Comparison of ENCODE assay signal across 7 cellular contexts in genomic region chr13:40994581-40995230, GRCh38. TPM values are rescaled to one million over a fixed set of nuclear protein-coding genes. Genes with fewer than 3 reads are reported as not detected.
DNase-seq lines count a peak whose midpoint lies in the region; ATAC-seq, FAIRE-seq and TF ChIP-seq lines count a peak whose summit lies in the region.

No MANE protein-coding gene starts in this region.

- no TSS peak for BruUV-seq in GM12878 (replicated peaks; lab: Mats Ljungman, UMichigan)

- H3K36me3 Mint-ChIP-seq in stimulated activated naive B cell treated with anti-CD40 and anti-IgM and Interleukin-4, amounts not matched to agents 10 μg/mL and 1 μg/mL and 100 μg/mL, for 72 hours: peaks cover 26 to 35% of the 10 kb centered on the region in 2 donors

- TF ChIP-seq CTCF in GM12878 (IDR thresholded peaks at IDR 0.05 in 2 of 3, conservative IDR thresholded peaks at IDR 0.05 in 1 of 3; ENCODE audit: control insufficient read depth in 2 of 3, extremely low read depth in 1 of 3, insufficient read depth in 1 of 3, low read depth in 3 of 3, low read length in 3 of 3) (no peak), ascending aorta (IDR thresholded peaks at IDR 0.05) (no peak)

- peaks cover 2 to 22% of the 10 kb centered on the region in 2 experiments; a peak in 3 of 4 replicates for H3K36me3 ChIP-seq in GM12878 (ENCODE audit: control insufficient read depth in 2 of 2, insufficient read depth in 2 of 2, low read length in 1 of 2)
- H3K36me3 ChIP-seq in ascending aorta: no peaks in the 10 kb centered on the region

- peaks cover 46 to 71% of the 10 kb centered on the region in 2 donors for H3K4me1 Mint-ChIP-seq in stimulated activated naive B cell treated with anti-CD40 and anti-IgM and Interleukin-4, amounts not matched to agents 10 μg/mL and 1 μg/mL and 100 μg/mL, for 72 hours

- peak; percentile 80 for ATAC-seq in GM19395 (IDR thresholded peaks at IDR 0.05; ENCODE audit: unreplicated experiment)
- ATAC-seq in HG03060 (IDR thresholded peaks at IDR 0.05; ENCODE audit: low read depth, unreplicated experiment): peak; percentile 49
- peak; percentile 78 for ATAC-seq in GM12878
- ATAC-seq in stimulated activated naive B cell treated with anti-CD40 and anti-IgM and Interleukin-4, amounts not matched to agents 10 μg/mL and 1 μg/mL and 100 μg/mL, for 72 hours (replicated peaks): peak; percentile 89 to 92

- no peaks in the 10 kb centered on the region for H3K9me3 Mint-ChIP-seq in stimulated activated naive B cell treated with anti-CD40 and anti-IgM and Interleukin-4, amounts not matched to agents 10 μg/mL and 1 μg/mL and 100 μg/mL, for 72 hours

- RAD21 ChIA-PET in GM12878 (lab: Charles Lee; ENCODE audit: unreplicated experiment): interaction anchor here (0.7 to 2.3 kb wide), 12 partner anchors 9 to 64 kb away, joined by 3 to 11 read pairs (median 4); partner anchors contain the start of gene ELF1

- peak overlapping the region; percentile 77 to 79 for H3K4me3 Mint-ChIP-seq in stimulated activated naive B cell treated with anti-CD40 and anti-IgM and Interleukin-4, amounts not matched to agents 10 μg/mL and 1 μg/mL and 100 μg/mL, for 72 hours

- H3K4me1 ChIP-seq in GM12878 (ENCODE audit: control insufficient read depth, insufficient read depth, low read length) (peaks cover 51% of the 10 kb centered on the region), ascending aorta (peaks cover 0 to 4% of the 10 kb centered on the region in 2 donors)

- H4K20me1 ChIP-seq in GM12878 (ENCODE audit: control insufficient read depth, insufficient read depth): no peaks in the 10 kb centered on the region; the same call in none of the 2 replicates

- H3K27ac ChIP-seq in GM12878 (ENCODE audit: control insufficient read depth, insufficient read depth) (peak overlapping the region; percentile 92), ascending aorta (no peak overlapping the region)

- POLR2A ChIA-PET in GM12878 (lab: Charles Lee): interaction anchor here (0.6 to 3.0 kb wide), 8 partner anchors 10 to 65 kb away, joined by 3 to 12 read pairs (median 4); partner anchors contain the start of gene ELF1

- WGBS in GM12878 (ENCODE audit: insufficient coverage, insufficient replicate concordance, low lambda C conversion rate, missing lambda C conversion rate): 0% methylated on average over 6 of the region's 6 CpGs

- H3K27me3 ChIP-seq in GM12878 (replicated peaks in 1 of 2; ENCODE audit: control insufficient read depth in 2 of 2, insufficient read depth in 2 of 2, low read length in 1 of 2) (no peaks in the 10 kb centered on the region), ascending aorta (no peaks in the 10 kb centered on the region)

- H3K9ac ChIP-seq in GM12878 (ENCODE audit: control insufficient read depth, insufficient read depth, low read length): peak overlapping the region; percentile 70

- FAIRE-seq in GM12878 (lab: Jason Lieb, UNC): peak; percentile 80

- CTCF ChIA-PET in GM12878 (lab: Yijun Ruan, JAX): interaction anchor here (0.9 to 13.8 kb wide), 10 partner anchors 9 to 218 kb away, joined by 3 to 160 read pairs (median 4); partner anchors contain the start of gene ELF1

- SMC1A ChIA-PET in GM12878 (lab: Charles Lee; ENCODE audit: uncharacterized antibody, unreplicated experiment): interaction anchor here (0.9 to 16.0 kb wide), 11 partner anchors 9 to 60 kb away, joined by 3 to 308 read pairs (median 6); partner anchors contain the start of gene ELF1

- DNase-seq in GM12878 (ENCODE audit: low read depth, low spot score) (no peak), T-helper 9 cell (no peak), ascending aorta (ENCODE audit: low spot score in 2 of 2) (no peak), NCI-H82 treated with DMSO at 0.1 percent for 48 hours (lab: John Stamatoyannopoulos, UW; ENCODE audit: unreplicated experiment) (no peak)
- DNase-seq in stimulated activated naive B cell treated with anti-CD40 and anti-IgM and Interleukin-4, amounts not matched to agents 10 μg/mL and 1 μg/mL and 100 μg/mL, for 72 hours: no peak

- peak overlapping the region; percentile 92 for H3K4me2 ChIP-seq in GM12878 (ENCODE audit: control insufficient read depth, insufficient read depth)

- H3K27ac Mint-ChIP-seq in stimulated activated naive B cell treated with anti-CD40 and anti-IgM and Interleukin-4, amounts not matched to agents 10 μg/mL and 1 μg/mL and 100 μg/mL, for 72 hours: peak overlapping the region; percentile 84

- in situ Hi-C loops in GM12878 (cut with MboI): no loop called here

- TF ChIP-seq RAD21 in GM12878 (IDR thresholded peaks at IDR 0.05; ENCODE audit: insufficient read depth, low read depth, low read length): 0 out of 2 replicates have a peak, but pooled peaks have one; percentile 11

- no peaks in the 10 kb centered on the region for H3K27me3 Mint-ChIP-seq in stimulated activated naive B cell treated with anti-CD40 and anti-IgM and Interleukin-4, amounts not matched to agents 10 μg/mL and 1 μg/mL and 100 μg/mL, for 72 hours

- TF ChIP-seq EP300 in GM12878 (IDR thresholded peaks at IDR 0.05; ENCODE audit: borderline replicate concordance in 1 of 2, control insufficient read depth in 1 of 2, low read depth in 2 of 2, low read length in 2 of 2): peak in 1 of 2 experiments; percentile 58; a peak in 1 of 4 replicates

- H3K4me3 ChIP-seq in GM12878 (peak overlapping the region; percentile 46), ascending aorta (no peak overlapping the region)

- peaks cover 2% of the 10 kb centered on the region for H3K9me3 ChIP-seq in GM12878 (replicated peaks; ENCODE audit: control insufficient read depth, insufficient read depth, low read length)
- no peaks in the 10 kb centered on the region for H3K9me3 ChIP-seq in ascending aorta

- peaks cover 99% of the 10 kb centered on the region for H3K79me2 ChIP-seq in GM12878 (ENCODE audit: control insufficient read depth, insufficient read depth, low read length)

- no peak overlapping the region for H2AFZ ChIP-seq in GM12878 (ENCODE audit: control insufficient read depth, low read depth, low read length)

- intact Hi-C loops in GM12878 (cut with micrococcal nuclease; ENCODE audit: unreplicated experiment) (no loop called here), ascending aorta (cut with DNase I) (no loop called here)

- TF ChIP-seq POLR2A in GM12878 (IDR thresholded peaks at IDR 0.05; ENCODE audit: low read depth, low read length): no peak

TF ChIP-seq in GM12878, 131 proteins besides CTCF, POLR2A, EP300 and RAD21 (continues in another document):
- TF ChIP-seq STAT1 (conservative IDR thresholded peaks at IDR 0.05): no peak
- TF ChIP-seq MEF2B (IDR thresholded peaks at IDR 0.05; ENCODE audit: partially characterized antibody, poor library complexity, severe bottlenecking): peak; percentile 58
- no peak for TF ChIP-seq ZNF217 (IDR thresholded peaks at IDR 0.05)
- 0 out of 3 replicates have a peak, but pooled peaks have one; percentile 25 for TF ChIP-seq POU2F2 (IDR thresholded peaks at IDR 0.05; ENCODE audit: borderline replicate concordance, low read depth, low read length)
- TF ChIP-seq SMAD5 (IDR thresholded peaks at IDR 0.05; ENCODE audit: low read depth): 0 out of 2 replicates have a peak, but pooled peaks have one; percentile 40
- peak; percentile 48 for TF ChIP-seq NR2F1 (conservative IDR thresholded peaks at IDR 0.05)
- peak; percentile 19; the same call in 1 of the 2 replicates for TF ChIP-seq RUNX3 (IDR thresholded peaks at IDR 0.05; ENCODE audit: low read length)
- no peak for TF ChIP-seq SP1 (IDR thresholded peaks at IDR 0.05; ENCODE audit: low read depth, low read length)
- no peak for TF ChIP-seq CREB1 (IDR thresholded peaks at IDR 0.05; ENCODE audit: low read depth)
- no peak for TF ChIP-seq SKIL (IDR thresholded peaks at IDR 0.05; ENCODE audit: low read depth, poor library complexity, severe bottlenecking)

RNA-seq across cellular contexts. Expression of gene ELF1, which starts 24.4 kb away (rescaled TPM):
- 78.0 and 86.2 TPM in 2 replicates for total RNA-seq in GM12878 (2013; cell fraction: nucleolus; rRNA removed)
- total RNA-seq in GM12878 (2014; rRNA removed): 45.7 and 49.2 TPM in 2 replicates
- total RNA-seq in GM12878 (2014; rRNA removed; fragmentation: Illumina TruSeq; extraction: Trizol): 55.1 and 59.4 TPM in 2 replicates
- total RNA-seq in GM12878 (2021): 70.5 and 74.2 TPM in 2 replicates
- polyA plus RNA-seq in GM12878 (2011; ENCODE audit: low read depth): 22.7 TPM
- 83.5 and 97.6 TPM in 2 replicates for polyA plus RNA-seq in GM12878 (2011; rRNA removed)
- polyA plus RNA-seq in GM12878 (2011; cell fraction: cytosol; rRNA removed): 55.7 and 60.5 TPM in 2 replicates
- polyA plus RNA-seq in GM12878 (2011; cell fraction: nucleus; rRNA removed): 49.6 and 50.3 TPM in 2 replicates
- polyA plus RNA-seq in GM12878 (2012): 35.2 and 60.8 TPM in 2 replicates
- 91.6 and 118 TPM in 2 replicates for polyA plus RNA-seq in GM12878 (2014; fragmentation: Illumina TruSeq; extraction: Trizol)
- polyA plus RNA-seq in GM12878 (2014; fragmentation: Nextera tagmentation; extraction: Ambion mirVana): 10 to 100 TPM; 43.3 to 43.5 TPM
- polyA plus RNA-seq in GM12878 (2014; rRNA removed): 46.8 and 47.9 TPM in 2 replicates
- 10 to 100 TPM; 56.2 to 64.0 TPM for polyA plus RNA-seq in GM12878 (2016; fragmentation: Nextera tagmentation; extraction: Ambion mirVana)
- 93.0 and 151 TPM in 2 replicates for polyA minus RNA-seq in GM12878 (2011; rRNA and poly(A)+ RNA removed)
- polyA minus RNA-seq in GM12878 (2011; cell fraction: cytosol; rRNA and poly(A)+ RNA removed): 33.3 and 41.4 TPM in 2 replicates
- 49.9 and 69.4 TPM in 2 replicates for polyA minus RNA-seq in GM12878 (2011; cell fraction: nucleus; rRNA and poly(A)+ RNA removed)
- total RNA-seq in ascending aorta: 105 TPM
